Comparison of ENCODE assay signal across 14 cellular contexts in the genomic region with DNA sequence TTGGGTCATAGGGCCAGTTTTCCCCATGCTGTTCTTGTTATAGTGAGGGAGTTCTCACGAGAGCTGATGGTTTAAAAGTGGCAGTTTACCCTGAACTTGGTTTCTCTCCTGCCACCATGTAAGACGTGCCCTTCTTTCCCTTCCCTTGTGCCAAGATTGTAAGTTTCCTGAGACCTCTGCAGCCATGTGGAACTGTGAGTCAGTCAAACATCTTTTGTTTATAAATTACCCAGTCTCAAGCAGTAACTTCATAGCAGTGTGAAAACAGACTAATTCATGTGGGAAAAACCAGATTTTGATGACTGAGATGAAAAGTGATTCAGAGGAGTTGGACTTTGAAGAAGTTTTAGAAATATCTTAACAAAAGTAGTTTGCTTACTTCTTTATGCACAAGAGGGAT.
A peak's percentile ranks its signal among the peaks of the same experiment; 100 is the strongest.
DNase-seq lines count a peak whose midpoint lies in the region; ATAC-seq and TF ChIP-seq lines count a peak whose summit lies in the region.
"Had no signal": no experiment of that assay in that cellular context is flagged by ENCODE, and none has a peak within 500 bp of the region (broad histone marks: within the 10 kb centered on the region; RNA-seq: fewer than 3 reads in every experiment).

No MANE protein-coding gene starts in this region.

- H3K9me3 ChIP-seq in testis = no peaks in the 10 kb centered on the region

- peak overlapping the region; percentile 89 to 92 for H3K27ac ChIP-seq in testis
- H3K27ac ChIP-seq: 22Rv1 had no signal

- POLR2A ChIA-PET in activated CD4-positive, alpha-beta T cell treated with anti-CD3 and anti-CD28 coated beads for 36 hours (lab: Charles Lee) = no interaction called here

- no peaks in the 10 kb centered on the region for H3K27me3 Mint-ChIP-seq in activated CD4-positive, alpha-beta T cell treated with anti-CD3 and anti-CD28 coated beads for 36 hours
- peaks cover 2% of the 10 kb centered on the region for H3K27me3 Mint-ChIP-seq in activated CD4-positive, alpha-beta T cell treated with anti-CD3 and anti-CD28 coated beads, Interleukin-2, amount 10 ng/mL, durations not matched to agents 24 days and 14 days

- H3K27me3 ChIP-seq in testis = no peaks in the 10 kb centered on the region

- H3K4me3 Mint-ChIP-seq in activated CD4-positive, alpha-beta T cell treated with anti-CD3 and anti-CD28 coated beads for 36 hours = no peak overlapping the region
- H3K4me3 Mint-ChIP-seq in activated CD4-positive, alpha-beta T cell treated with anti-CD3 and anti-CD28 coated beads, Interleukin-2, amount 10 ng/mL, durations not matched to agents 24 days and 14 days = no peak overlapping the region

- WGBS in testis, 2 donors = 85 to 93% methylated on average over 2 of the region's 2 CpGs

- intact Hi-C loops in activated CD4-positive, alpha-beta T cell treated with anti-CD3 and anti-CD28 coated beads for 36 hours (cut with DNase I, micrococcal nuclease) = no loop called here
- intact Hi-C loops in activated CD4-positive, alpha-beta T cell treated with anti-CD3 and anti-CD28 coated beads, Interleukin-2, amount 10 ng/mL, durations not matched to agents 24 days and 14 days (cut with micrococcal nuclease) = no loop called here
- intact Hi-C loops in testis (cut with DNase I; ENCODE audit: low total_unique reads) = no loop called here

- no peak overlapping the region for H3K27ac Mint-ChIP-seq in activated CD4-positive, alpha-beta T cell treated with anti-CD3 and anti-CD28 coated beads for 36 hours
- H3K27ac Mint-ChIP-seq in activated CD4-positive, alpha-beta T cell treated with anti-CD3 and anti-CD28 coated beads, Interleukin-2, amount 10 ng/mL, durations not matched to agents 24 days and 14 days = no peak overlapping the region

- H3K4me1 ChIP-seq in testis = peaks cover 58% of the 10 kb centered on the region

- no peaks in the 10 kb centered on the region for H3K36me3 ChIP-seq in testis (ENCODE audit: low read depth, missing control alignments)

- CTCF ChIA-PET in activated CD4-positive, alpha-beta T cell treated with anti-CD3 and anti-CD28 coated beads for 36 hours (lab: Charles Lee) = interaction anchor here (0.9 to 1.3 kb wide), 5 partner anchors 9 to 101 kb away, joined by 3 to 4 read pairs (median 3); no protein-coding TSS in a partner anchor

- H3K4me1 Mint-ChIP-seq in activated CD4-positive, alpha-beta T cell treated with anti-CD3 and anti-CD28 coated beads for 36 hours = peaks cover 18% of the 10 kb centered on the region
- H3K4me1 Mint-ChIP-seq in activated CD4-positive, alpha-beta T cell treated with anti-CD3 and anti-CD28 coated beads, Interleukin-2, amount 10 ng/mL, durations not matched to agents 24 days and 14 days = peaks cover 11% of the 10 kb centered on the region

- DNase-seq in activated CD4-positive, alpha-beta T cell treated with anti-CD3 and anti-CD28 coated beads for 36 hours = no peak
- DNase-seq in activated CD4-positive, alpha-beta T cell treated with anti-CD3 and anti-CD28 coated beads, Interleukin-2, amount 10 ng/mL, durations not matched to agents 24 days and 14 days = no peak
- DNase-seq in choroid plexus epithelial cell (ENCODE audit: low read depth) (peak; percentile 52), kidney glomerular epithelial cell (lab: John Stamatoyannopoulos, UW) (peak; percentile 30), testis (no peak), epidermal melanocyte (ENCODE audit: insufficient read length, low spot score) (no peak)
- DNase-seq in activated CD8-positive, alpha-beta memory T cell treated with anti-CD3 and anti-CD28 coated beads, Interleukin-2, amount 50 U/mL, for 4 hours = no peak
- DNase-seq: activated CD4-positive, alpha-beta T cell treated with anti-CD3 and anti-CD28 coated beads for 4 hours; activated naive CD4-positive, alpha-beta T cell; NCI-H2029 treated with DMSO at 0.1 percent for 48 hours; T-helper 1 cell had no signal

- no peaks in the 10 kb centered on the region for H3K9me3 Mint-ChIP-seq in activated CD4-positive, alpha-beta T cell treated with anti-CD3 and anti-CD28 coated beads for 36 hours (ENCODE audit: low read depth)
- H3K9me3 Mint-ChIP-seq in activated CD4-positive, alpha-beta T cell treated with anti-CD3 and anti-CD28 coated beads, Interleukin-2, amount 10 ng/mL, durations not matched to agents 24 days and 14 days = no peaks in the 10 kb centered on the region

- H3K4me3 ChIP-seq in choroid plexus epithelial cell (ENCODE audit: low read depth, low read length) (no peak overlapping the region), testis (no peak overlapping the region)
- H3K4me3 ChIP-seq: K562 had no signal

- no peak for TF ChIP-seq CTCF in choroid plexus epithelial cell (conservative IDR thresholded peaks at IDR 0.05; ENCODE audit: low read depth, low read length)
- TF ChIP-seq CTCF in testis (IDR thresholded peaks at IDR 0.05) = no peak

- ATAC-seq in activated CD4-positive, alpha-beta T cell treated with anti-CD3 and anti-CD28 coated beads for 36 hours = peak; percentile 60
- ATAC-seq in GM21515 (IDR thresholded peaks at IDR 0.05; ENCODE audit: unreplicated experiment) = no peak
- ATAC-seq: K562 had no signal

- no peak for TF ChIP-seq POLR2A in testis (IDR thresholded peaks at IDR 0.05)

- peaks cover 4% of the 10 kb centered on the region for H3K36me3 Mint-ChIP-seq in activated CD4-positive, alpha-beta T cell treated with anti-CD3 and anti-CD28 coated beads for 36 hours (ENCODE audit: low read depth)
- peaks cover 4% of the 10 kb centered on the region for H3K36me3 Mint-ChIP-seq in activated CD4-positive, alpha-beta T cell treated with anti-CD3 and anti-CD28 coated beads, Interleukin-2, amount 10 ng/mL, durations not matched to agents 24 days and 14 days (ENCODE audit: low read depth)

Comparison
In these comparisons a context has a peak if more than half of its experiments do, and no peak if none do; other contexts are left out.
1. DNase-seq: peak in choroid plexus epithelial cell (single experiment) and kidney glomerular epithelial cell (single experiment); none in activated CD4-positive, alpha-beta T cell treated with anti-CD3 and anti-CD28 coated beads for 36 hours (single experiment), activated CD4-positive, alpha-beta T cell treated with anti-CD3 and anti-CD28 coated beads, Interleukin-2, amount 10 ng/mL, durations not matched to agents 24 days and 14 days (single experiment), testis (single experiment), epidermal melanocyte (single experiment) and activated CD8-positive, alpha-beta memory T cell treated with anti-CD3 and anti-CD28 coated beads, Interleukin-2, amount 50 U/mL, for 4 hours (single experiment).